Comparison of ENCODE assay signal across 12 cellular contexts in genomic region chr6:16585805-16586204, GRCh38.
A peak's percentile ranks its signal among the peaks of the same experiment; 100 is the strongest.
DNase-seq lines count a peak whose midpoint lies in the region; ATAC-seq lines count a peak whose summit lies in the region.
"Had no signal": no experiment of that assay in that cellular context is flagged by ENCODE, and none has a peak within 500 bp of the region (broad histone marks: within the 10 kb centered on the region; RNA-seq: fewer than 3 reads in every experiment).

No MANE protein-coding gene starts in this region.

- no peak for DNase-seq in CD4-positive, alpha-beta memory T cell
- peak; percentile 79 for DNase-seq in NOMO-1 treated with DMSO at 0.1 percent for 48 hours (lab: John Stamatoyannopoulos, UW; ENCODE audit: unreplicated experiment)
- peak; percentile 79 for DNase-seq in fibroblast of peridontal ligament (ENCODE audit: extremely low read depth)
- DNase-seq in sciatic nerve (ENCODE audit: low spot score) = no peak
- DNase-seq in DMS79 treated with DMSO at 0.1 percent for 48 hours (lab: John Stamatoyannopoulos, UW) = no peak
- no peak for DNase-seq in ecto neural progenitor cell (ENCODE audit: low spot score)
- no peak for DNase-seq in activated CD4-positive, CD25-positive, alpha-beta regulatory T cell treated with anti-CD3 and anti-CD28 coated beads, Interleukin-2, amount 50 U/mL, for 72 hours
- no peak for DNase-seq in NCI-H2029 (lab: John Stamatoyannopoulos, UW)
- DNase-seq: activated CD8-positive, alpha-beta memory T cell treated with anti-CD3 and anti-CD28 coated beads for 24 hours; NCI-H748 treated with DMSO at 0.1 percent for 48 hours; SW 1271 had no signal

- H3K9me3 ChIP-seq in CD4-positive, alpha-beta memory T cell (ENCODE audit: control insufficient read depth in 1 of 2, low read length in 2 of 2) = no peaks in the 10 kb centered on the region

- no peak overlapping the region for H3K4me3 ChIP-seq in CD4-positive, alpha-beta memory T cell (ENCODE audit: low read length in 2 of 2)
- H3K4me3 ChIP-seq: skin epidermis had no signal

- no peak overlapping the region for H3K4me3 Mint-ChIP-seq in CD4-positive, alpha-beta memory T cell

- peak overlapping the region in 4 of 7 donors; percentile 14 to 32 (median 17) for H3K27ac Mint-ChIP-seq in CD4-positive, alpha-beta memory T cell

- POLR2A ChIA-PET in CD4-positive, alpha-beta memory T cell (lab: Charles Lee; ENCODE audit: partially characterized antibody) = no interaction called here

- peak; percentile 58 for ATAC-seq in sciatic nerve

- H3K27me3 ChIP-seq in CD4-positive, alpha-beta memory T cell (ENCODE audit: insufficient read depth, low read length) = no peaks in the 10 kb centered on the region

- CTCF ChIA-PET in CD4-positive, alpha-beta memory T cell (lab: Charles Lee; ENCODE audit: partially characterized antibody) = no interaction called here

- no peaks in the 10 kb centered on the region for H3K36me3 ChIP-seq in CD4-positive, alpha-beta memory T cell (ENCODE audit: insufficient read depth, low read length)

- H3K9me3 Mint-ChIP-seq in CD4-positive, alpha-beta memory T cell = no peaks in the 10 kb centered on the region

- intact Hi-C loops in CD4-positive, alpha-beta memory T cell (cut with micrococcal nuclease) = no loop called here
- intact Hi-C loops in sciatic nerve (cut with DNase I) = no loop called here

- peaks cover 6% of the 10 kb centered on the region for H3K4me1 ChIP-seq in CD4-positive, alpha-beta memory T cell (ENCODE audit: insufficient read depth, low read length)

- peaks cover 43 to 52% of the 10 kb centered on the region in 2 donors for H3K36me3 Mint-ChIP-seq in CD4-positive, alpha-beta memory T cell

- no peak overlapping the region for H3K27ac ChIP-seq in CD4-positive, alpha-beta memory T cell (ENCODE audit: low read depth, low read length)

- no peaks in the 10 kb centered on the region for H3K27me3 Mint-ChIP-seq in CD4-positive, alpha-beta memory T cell

- H3K4me1 Mint-ChIP-seq in CD4-positive, alpha-beta memory T cell = peaks cover 15 to 33% (median 27%) of the 10 kb centered on the region in 4 donors

Comparison
In these comparisons a context has a peak if more than half of its experiments do, and no peak if none do; other contexts are left out.
1. DNase-seq: peak in NOMO-1 treated with DMSO at 0.1 percent for 48 hours (single experiment) and fibroblast of peridontal ligament (single experiment); none in CD4-positive, alpha-beta memory T cell (0 of 5), sciatic nerve (single experiment), DMS79 treated with DMSO at 0.1 percent for 48 hours (single experiment), ecto neural progenitor cell (single experiment), activated CD4-positive, CD25-positive, alpha-beta regulatory T cell treated with anti-CD3 and anti-CD28 coated beads, Interleukin-2, amount 50 U/mL, for 72 hours (single experiment) and NCI-H2029 (single experiment).